8 cellular contexts compared by ENCODE assay signal in genomic region chrX:48917139-48917980, GRCh38. TPM values are rescaled to one million over a fixed set of nuclear protein-coding genes. Genes with fewer than 3 reads are reported as not detected.
DNase-seq lines count a peak whose midpoint lies in the region; ATAC-seq and TF ChIP-seq lines count a peak whose summit lies in the region.

No MANE protein-coding gene starts in this region.

- no peaks in the 10 kb centered on the region for H3K9me3 ChIP-seq in HEK293 (ENCODE audit: control insufficient read depth, insufficient read depth, low read depth, low read length)
- H3K9me3 ChIP-seq in adrenal gland (replicated peaks in 1 of 3): no peaks in the 10 kb centered on the region
- H3K9me3 ChIP-seq in upper lobe of left lung: no peaks in the 10 kb centered on the region

- CTCF ChIA-PET in HEK293 (lab: Yijun Ruan, JAX): interaction anchor here (0.6 to 1.3 kb wide), 6 partner anchors 16 to 242 kb away, joined by 3 to 5 read pairs (median 3); partner anchors contain the start of gene HDAC6

- intact Hi-C loops in adrenal gland (cut with DNase I): no loop called here
- intact Hi-C loops in cardiac septum (cut with DNase I): loop anchor here (5.0 to 10.0 kb wide), 2 partner anchors 40 to 273 kb away; partner anchors contain the start of gene OTUD5
- intact Hi-C loops in posterior cingulate gyrus (cut with DNase I): loop anchor here (5.0 kb wide), 1 partner anchor 40 kb away; the partner anchor contains the start of gene OTUD5

- TF ChIP-seq CTCF in HEK293 (tag by site-specific recombination; IDR thresholded peaks at IDR 0.05): peak; percentile 95
- peak; percentile 87 to 96 (median 92) for TF ChIP-seq CTCF in adrenal gland (IDR thresholded peaks at IDR 0.05)
- TF ChIP-seq CTCF in upper lobe of left lung (IDR thresholded peaks at IDR 0.05): peak; percentile 92 to 98 (median 97)

- peak; percentile 84 to 90 for ATAC-seq in upper lobe of left lung (ENCODE audit: low FRiP score in 2 of 2)

- H3K27ac ChIP-seq in HEK293 (ENCODE audit: extremely low read depth, low read depth, low read length) (no peak overlapping the region), adrenal gland (peak overlapping the region in 3 of 5 donors; percentile 19 to 83 (median 76)), upper lobe of left lung (peak overlapping the region; percentile 80 to 88 (median 85))

- DNase-seq in EH (ENCODE audit: low read depth) (peak; percentile 90), NCI-H1436 treated with DMSO at 0.1 percent for 48 hours (lab: John Stamatoyannopoulos, UW) (peak; percentile 56), T follicular helper cell (ENCODE audit: low read depth) (peak; percentile 84), adrenal gland (peak; percentile 86 to 97 (median 92)), cardiac septum (ENCODE audit: low spot score) (peak; percentile 94), posterior cingulate gyrus (peak; percentile 67 to 97 (median 78)), upper lobe of left lung (peak; percentile 92 to 93)

- H3K4me3 ChIP-seq in HEK293 (ENCODE audit: low read depth, low read length) (peak overlapping the region; percentile 60), adrenal gland (no peak overlapping the region), upper lobe of left lung (peak overlapping the region; percentile 33 to 75 (median 60))

- no peak for TF ChIP-seq EP300 in upper lobe of left lung (IDR thresholded peaks at IDR 0.05)

- peak in 1 of 2 donors; percentile 45 for TF ChIP-seq POLR2A in adrenal gland (IDR thresholded peaks at IDR 0.05)
- TF ChIP-seq POLR2A in upper lobe of left lung (IDR thresholded peaks at IDR 0.05): peak in 1 of 4 donors; percentile 16

- POLR2A ChIA-PET in HEK293 (lab: Yijun Ruan, JAX): no interaction called here

- H3K4me1 ChIP-seq in HEK293 (ENCODE audit: control insufficient read depth, insufficient read depth, low read length) (0 out of 2 replicates have a peak, but pooled peaks cover 3% of the 10 kb centered on the region), adrenal gland (replicated peaks in 1 of 2) (peaks cover 0 to 8% of the 10 kb centered on the region in 2 donors), upper lobe of left lung (peaks cover 3 to 27% (median 4%) of the 10 kb centered on the region in 4 donors)

- WGBS in adrenal gland, 4 donors: 15 to 47% (median 41%) methylated on average over 4 to 26 of the region's 26 CpGs
- 33 to 38% methylated on average over 5 to 26 of the region's 26 CpGs for WGBS in upper lobe of left lung, 2 donors

- H3K27me3 ChIP-seq in adrenal gland: no peaks in the 10 kb centered on the region
- peaks cover 0 to 6% (median 0%) of the 10 kb centered on the region in 4 donors for H3K27me3 ChIP-seq in upper lobe of left lung

- H3K36me3 ChIP-seq in HEK293 (ENCODE audit: control insufficient read depth in 2 of 2, insufficient read depth in 1 of 2, low read length in 2 of 2): peaks cover 0 to 46% of the 10 kb centered on the region in 2 experiments; a peak in 2 of 3 replicates
- H3K36me3 ChIP-seq in adrenal gland (replicated peaks in 1 of 2): peaks cover 0 to 3% of the 10 kb centered on the region in 2 donors
- H3K36me3 ChIP-seq in upper lobe of left lung: peaks cover 0 to 24% (median 5%) of the 10 kb centered on the region in 4 donors

TF ChIP-seq in HEK293, 187 proteins besides CTCF, POLR2A, EP300 and RAD21 (continues in another document):
- TF ChIP-seq SP2 (tag by site-specific recombination; IDR thresholded peaks at IDR 0.05) (peak; percentile 14; the same call in 1 of the 2 replicates), PRDM6 (tag by site-specific recombination; IDR thresholded peaks at IDR 0.05) (no peak), BCL11B (tag by site-specific recombination; IDR thresholded peaks at IDR 0.05; ENCODE audit: low read depth) (peak; percentile 78), ZNF302 (tag by site-specific recombination; IDR thresholded peaks at IDR 0.05; ENCODE audit: low read depth) (no peak), GLIS1 (tag by site-specific recombination; IDR thresholded peaks at IDR 0.05) (peak; percentile 69), KLF8 (tag by site-specific recombination; IDR thresholded peaks at IDR 0.05) (0 out of 2 replicates have a peak, but pooled peaks have one; percentile 23), PRDM10 (tag by site-specific recombination; IDR thresholded peaks at IDR 0.05) (peak; percentile 52; the same call in 1 of the 2 replicates), ZBTB48 (tag by site-specific recombination; IDR thresholded peaks at IDR 0.05) (peak; percentile 78; the same call in 1 of the 2 replicates), ZIC2 (tag by site-specific recombination; IDR thresholded peaks at IDR 0.05) (peak; percentile 29), ZBTB20 (tag by site-specific recombination; IDR thresholded peaks at IDR 0.05) (peak; percentile 43; the same call in 1 of the 2 replicates), ZNF423 (tag by site-specific recombination; IDR thresholded peaks at IDR 0.05) (no peak), ZNF660 (tag by site-specific recombination; IDR thresholded peaks at IDR 0.05) (peak; percentile 58; the same call in 1 of the 2 replicates), ZNF561 (tag by site-specific recombination; IDR thresholded peaks at IDR 0.05; ENCODE audit: borderline replicate concordance) (0 out of 2 replicates have a peak, but pooled peaks have one; percentile 31), ZNF341 (tag by site-specific recombination; IDR thresholded peaks at IDR 0.05; ENCODE audit: low read depth) (peak; percentile 69)

RNA-seq across cellular contexts. Expression of gene PIM2, which starts 1.5 kb away (rescaled TPM):
- total RNA-seq in adrenal gland: 10 to 100 TPM in 3 of 8 donors, 1 to 10 TPM in 5; 3.8 to 13.1 (median 9.3) TPM
- 10 to 100 TPM in 1 of 3 donors, 1 to 10 TPM in 2; 4.1 to 11.9 (median 4.8) TPM for polyA plus RNA-seq in adrenal gland
- total RNA-seq in cardiac septum: 2.7 TPM
- 10 to 100 TPM; 16.3 to 36.1 (median 26.2) TPM for total RNA-seq in upper lobe of left lung

RNA-seq across cellular contexts. Expression of gene SLC35A2, which starts 5.9 kb away (rescaled TPM):
- total RNA-seq in adrenal gland (10 to 100 TPM; 29.4 to 59.7 (median 33.2) TPM), cardiac septum (13.0 TPM), upper lobe of left lung (10 to 100 TPM in 5 of 6 donors, 1 to 10 TPM in 1; 5.2 to 32.0 (median 23.3) TPM)
- 10 to 100 TPM in 2 of 3 donors, 1 to 10 TPM in 1; 5.1 to 33.5 (median 11.1) TPM for polyA plus RNA-seq in adrenal gland

RNA-seq across cellular contexts. Expression of gene PQBP1, which starts 19.6 kb away (rescaled TPM):
- total RNA-seq in adrenal gland (100 to 1,000 TPM in 1 of 8 donors, 10 to 100 TPM in 7; 53.1 to 123 (median 82.2) TPM), cardiac septum (42.2 TPM), upper lobe of left lung (10 to 100 TPM; 49.1 to 76.9 (median 65.2) TPM)
- 100 to 1,000 TPM; 117 to 316 (median 295) TPM for polyA plus RNA-seq in adrenal gland

RNA-seq across cellular contexts. Expression of gene TIMM17B, which starts 19.8 kb away (rescaled TPM):
- total RNA-seq in adrenal gland: 10 to 100 TPM; 43.7 to 71.7 (median 56.4) TPM
- 10 to 100 TPM; 25.5 to 93.5 (median 56.9) TPM for polyA plus RNA-seq in adrenal gland
- total RNA-seq in cardiac septum: 49.8 TPM
- total RNA-seq in upper lobe of left lung: 10 to 100 TPM; 29.6 to 49.6 (median 42.6) TPM

RNA-seq across cellular contexts. Expression of gene OTUD5, which starts 40.0 kb away (rescaled TPM):
- total RNA-seq in adrenal gland: 10 to 100 TPM; 39.4 to 67.8 (median 56.7) TPM
- 10 to 100 TPM; 47.7 to 79.5 (median 52.2) TPM for polyA plus RNA-seq in adrenal gland
- total RNA-seq in cardiac septum: 29.1 TPM
- total RNA-seq in upper lobe of left lung: 100 to 1,000 TPM in 1 of 6 donors, 10 to 100 TPM in 5; 40.1 to 101 (median 49.6) TPM

Comparison
In these comparisons a context has a peak if more than half of its experiments do, and no peak if none do; other contexts are left out.
1. H3K4me3 ChIP-seq: peak in HEK293 (single experiment) and upper lobe of left lung (4 of 4); none in adrenal gland (0 of 4).
2. intact Hi-C loops: an anchor here in cardiac septum (5.0 to 10.0 kb wide) and posterior cingulate gyrus (5.0 kb wide); none called in adrenal gland.
3. Peak in every context shown above with its lines, with median percentiles within 50 percentile points of each other: DNase-seq and CTCF ChIP-seq.